Comparison of ENCODE assay signal across 32 cellular contexts in genomic region chr16:71423865-71424264, GRCh38. TPM values are rescaled to one million over a fixed set of nuclear protein-coding genes. Genes with fewer than 3 reads are reported as not detected.
"Had no signal": no experiment of that assay in that cellular context is flagged by ENCODE, and none has a peak within 500 bp of the region (broad histone marks: within the 10 kb centered on the region; RNA-seq: fewer than 3 reads in every experiment).

No MANE protein-coding gene starts in this region.

- ATAC-seq: foreskin keratinocyte; gastroesophageal sphincter; heart left ventricle; left cardiac atrium; left lung; naive thymus-derived CD8-positive, alpha-beta T cell; stimulated activated memory B cell treated with anti-CD40 and anti-IgM and Interleukin-4, amounts not matched to agents 10 μg/mL and 1 μg/mL and 100 μg/mL, for 72 hours had no signal

- H3K9ac ChIP-seq: parathyroid adenoma had no signal

- H3K27me3 ChIP-seq: foreskin keratinocyte had no signal

- H3K9me3 Mint-ChIP-seq: central memory CD8-positive, alpha-beta T cell; dendritic cell treated with granulocyte-macrophage colony-stimulating factor and Interleukin-4, amounts not matched to agents 40 ng/mL and 50 ng/mL, for 4 days; stimulated activated memory B cell treated with anti-CD40 and anti-IgM and Interleukin-4, amounts not matched to agents 10 μg/mL and 1 μg/mL and 100 μg/mL, for 72 hours; stimulated activated naive CD8-positive, alpha-beta T cell treated with anti-CD3 and anti-CD28 coated beads, Interleukin-15, Interleukin-2, amounts not matched to agents 100 ng/mL and 50 ng/mL, for 24 hours had no signal

- H3K27ac Mint-ChIP-seq: dendritic cell treated with granulocyte-macrophage colony-stimulating factor and Interleukin-4, amounts not matched to agents 40 ng/mL and 50 ng/mL, for 4 days; nephron progenitor cell; stimulated activated memory B cell treated with anti-CD40 and anti-IgM and Interleukin-4, amounts not matched to agents 10 μg/mL and 1 μg/mL and 100 μg/mL, for 72 hours; stimulated activated naive CD8-positive, alpha-beta T cell treated with anti-CD3 and anti-CD28 coated beads, Interleukin-15, Interleukin-2, amounts not matched to agents 100 ng/mL and 50 ng/mL, for 24 hours had no signal

- H3K4me2 ChIP-seq: hepatocyte had no signal

- DNase-seq: colonic mucosa; effector CD8-positive, alpha-beta T cell; foreskin keratinocyte; heart left ventricle; left cardiac atrium; left lung; mesenchymal stem cell; midbrain; naive thymus-derived CD8-positive, alpha-beta T cell; nephron progenitor cell; sigmoid colon; stimulated activated CD4-positive, alpha-beta T cell treated with anti-CD3 and anti-CD28 coated beads, Interleukin-4, amount 100 ng/mL, for 4 hours had no signal

- H3K4me1 ChIP-seq: colonic mucosa, foreskin keratinocyte, gastroesophageal sphincter, left lung, parathyroid adenoma, prostate gland, right atrium auricular region, sigmoid colon had no signal

- H3K27ac ChIP-seq: colonic mucosa, esophagus muscularis mucosa, foreskin keratinocyte, gastroesophageal sphincter, heart left ventricle, hepatocyte, left lung, parathyroid adenoma, prostate gland, right atrium auricular region, sigmoid colon had no signal

- H3K79me2 ChIP-seq: hepatocyte, parathyroid adenoma had no signal

- H3K36me3 ChIP-seq: colonic mucosa, esophagus muscularis mucosa, gastroesophageal sphincter, heart left ventricle, left lung, prostate gland, right atrium auricular region, sigmoid colon had no signal

- H3K4me3 Mint-ChIP-seq: central memory CD8-positive, alpha-beta T cell; dendritic cell treated with granulocyte-macrophage colony-stimulating factor and Interleukin-4, amounts not matched to agents 40 ng/mL and 50 ng/mL, for 4 days; naive thymus-derived CD8-positive, alpha-beta T cell; nephron progenitor cell; stimulated activated memory B cell treated with anti-CD40 and anti-IgM and Interleukin-4, amounts not matched to agents 10 μg/mL and 1 μg/mL and 100 μg/mL, for 72 hours; stimulated activated naive CD8-positive, alpha-beta T cell treated with anti-CD3 and anti-CD28 coated beads, Interleukin-15, Interleukin-2, amounts not matched to agents 100 ng/mL and 50 ng/mL, for 24 hours had no signal

- H3K9me3 ChIP-seq: colonic mucosa, left lung, prostate gland, sigmoid colon had no signal

- H2AFZ ChIP-seq: hepatocyte, parathyroid adenoma had no signal

- H3K4me3 ChIP-seq: colonic mucosa, esophagus muscularis mucosa, gastroesophageal sphincter, heart left ventricle, hepatocyte, left lung, prostate gland, right atrium auricular region, sigmoid colon had no signal

- H3K36me3 Mint-ChIP-seq: stimulated activated memory B cell treated with anti-CD40 and anti-IgM and Interleukin-4, amounts not matched to agents 10 μg/mL and 1 μg/mL and 100 μg/mL, for 72 hours had no signal

- H3K4me1 Mint-ChIP-seq: nephron progenitor cell had no signal

RNA-seq across cellular contexts. Expression of gene TLE7, which starts 18.0 kb away (rescaled TPM):
- total RNA-seq: chondrocyte; colonic mucosa; endothelial cell of umbilical vein; epithelial cell of proximal tubule; esophagus muscularis mucosa; fibroblast of lung; foreskin keratinocyte; gastroesophageal sphincter; heart left ventricle; hepatocyte; kidney epithelial cell; left cardiac atrium; left lung; lower leg skin; lung microvascular endothelial cell; naive thymus-derived CD8-positive, alpha-beta T cell; omental fat pad; right atrium auricular region; sigmoid colon; skeletal muscle tissue had no signal
- polyA plus RNA-seq: endothelial cell of umbilical vein; fibroblast of lung; foreskin keratinocyte; heart left ventricle; hepatocyte; naive thymus-derived CD8-positive, alpha-beta T cell; sigmoid colon; thymus had no signal
